28 cellular contexts compared by ENCODE assay signal in genomic region chr3:26750263-26750662, GRCh38.
"Had no signal": no experiment of that assay in that cellular context is flagged by ENCODE, and none has a peak within 500 bp of the region (broad histone marks: within the 10 kb centered on the region; RNA-seq: fewer than 3 reads in every experiment).

No MANE protein-coding gene starts in this region.

- H3K36me3 ChIP-seq: colonic mucosa, esophagus muscularis mucosa, esophagus squamous epithelium, gastrocnemius medialis, gastroesophageal sphincter, heart left ventricle had no signal

- H3K27ac Mint-ChIP-seq: dendritic cell treated with granulocyte-macrophage colony-stimulating factor and Interleukin-4, amounts not matched to agents 40 ng/mL and 50 ng/mL, for 4 days; effector memory CD8-positive, alpha-beta T cell; endodermal cell had no signal

- H3K27ac ChIP-seq: colonic mucosa, coronary artery, dorsolateral prefrontal cortex, epithelial cell of prostate, esophagus muscularis mucosa, esophagus squamous epithelium, foreskin keratinocyte, gastrocnemius medialis, gastroesophageal sphincter, heart left ventricle had no signal

- ATAC-seq: effector memory CD8-positive, alpha-beta T cell; esophagus mucosa; foreskin keratinocyte; gastrocnemius medialis; gastroesophageal sphincter; heart left ventricle had no signal

- H3K4me1 Mint-ChIP-seq: endodermal cell had no signal

- H3K27me3 Mint-ChIP-seq: dendritic cell treated with granulocyte-macrophage colony-stimulating factor and Interleukin-4, amounts not matched to agents 40 ng/mL and 50 ng/mL, for 4 days; effector memory CD8-positive, alpha-beta T cell had no signal

- H3K4me3 ChIP-seq: colonic mucosa, coronary artery, dorsolateral prefrontal cortex, esophagus muscularis mucosa, esophagus squamous epithelium, gastrocnemius medialis, gastroesophageal sphincter, heart left ventricle had no signal

- H3K9me3 ChIP-seq: colonic mucosa, esophagus muscularis mucosa, esophagus squamous epithelium, gastrocnemius medialis, gastroesophageal sphincter had no signal

- H3K4me3 Mint-ChIP-seq: dendritic cell treated with granulocyte-macrophage colony-stimulating factor and Interleukin-4, amounts not matched to agents 40 ng/mL and 50 ng/mL, for 4 days; effector memory CD8-positive, alpha-beta T cell; endodermal cell had no signal

- H3K27me3 ChIP-seq: colonic mucosa, dorsolateral prefrontal cortex, esophagus muscularis mucosa, esophagus squamous epithelium, foreskin keratinocyte, gastrocnemius medialis, gastroesophageal sphincter, heart left ventricle had no signal

- FAIRE-seq: colon, endometrium, endothelial cell of umbilical vein, frontal cortex had no signal

- DNase-seq: colonic mucosa; cortex of kidney; dermis blood vessel endothelial cell; dorsolateral prefrontal cortex; effector CD4-positive, alpha-beta T cell; effector CD8-positive, alpha-beta T cell; effector memory CD4-positive, alpha-beta T cell; effector memory CD8-positive, alpha-beta T cell; endodermal cell; erythroblast; esophagus squamous epithelium; foreskin fibroblast; foreskin keratinocyte; foreskin melanocyte; gastrocnemius medialis; glutamatergic neuron; head of caudate nucleus; heart left ventricle had no signal

- H3K4me1 ChIP-seq: colonic mucosa, esophagus squamous epithelium, foreskin keratinocyte, gastrocnemius medialis, gastroesophageal sphincter, heart left ventricle had no signal
